In the genomic region with DNA sequence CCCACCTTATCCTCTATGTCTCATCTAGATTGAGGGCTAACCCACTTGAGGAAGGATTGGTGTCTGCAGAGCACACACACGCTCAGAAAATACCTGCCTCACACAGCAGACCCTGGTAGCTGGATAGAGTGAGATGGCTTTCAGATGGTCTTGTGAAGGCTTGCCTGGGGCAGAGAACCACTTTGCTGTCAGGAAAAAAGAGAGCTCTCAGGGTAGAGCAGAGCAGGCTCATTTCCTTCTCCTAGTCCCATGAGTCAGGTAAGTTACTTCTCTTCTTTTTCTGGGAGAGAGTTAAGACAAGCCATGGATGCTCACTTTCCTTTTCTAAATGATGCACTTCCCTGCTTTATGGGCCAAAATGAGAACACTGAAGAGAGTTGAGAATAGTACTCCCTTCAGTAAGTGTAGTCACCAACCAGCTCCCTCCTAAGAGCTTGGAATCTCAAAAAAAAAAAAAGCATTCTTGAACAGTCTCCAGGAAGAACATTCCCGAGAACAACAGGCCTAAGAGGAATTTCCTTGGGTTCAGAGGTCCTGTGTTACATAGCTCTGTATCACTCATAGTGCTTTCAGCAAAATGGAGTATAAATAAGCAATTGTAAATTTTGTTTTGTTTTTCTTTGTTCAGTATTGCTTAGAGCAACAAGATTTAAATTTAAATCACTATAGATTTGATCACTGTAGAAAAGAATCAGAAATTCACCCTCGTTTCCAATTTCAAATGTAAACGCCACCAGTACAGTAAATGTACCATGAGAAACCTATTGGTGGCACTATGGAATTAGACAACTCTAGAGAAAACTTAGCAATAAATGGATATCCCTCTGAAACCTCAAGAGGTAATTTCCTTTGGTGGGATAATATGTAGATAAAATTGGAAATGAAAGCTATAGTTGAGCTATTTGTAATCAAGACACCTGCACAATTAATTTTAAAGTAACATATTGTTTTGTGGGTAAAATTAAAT, we compare ENCODE assay signal across 10 cellular contexts.
DNase-seq lines count a peak whose midpoint lies in the region; ATAC-seq, FAIRE-seq and TF ChIP-seq lines count a peak whose summit lies in the region.
"Had no signal": no experiment of that assay in that cellular context is flagged by ENCODE, and none has a peak within 500 bp of the region (broad histone marks: within the 10 kb centered on the region; RNA-seq: fewer than 3 reads in every experiment).

No MANE protein-coding gene starts in this region.

- H3K9ac ChIP-seq in K562 (ENCODE audit: insufficient read depth in 1 of 2, low read depth in 2 of 2, low read length in 2 of 2): no peak overlapping the region

- H3K79me2 ChIP-seq in K562 (ENCODE audit: control insufficient read depth, insufficient read depth, low read length): peaks cover 3% of the 10 kb centered on the region; the same call in 1 of the 3 replicates

- POLR2A ChIA-PET in K562 (lab: Yijun Ruan, JAX): no interaction called here

- H3K9me3 ChIP-seq in K562 (replicated peaks; ENCODE audit: control insufficient read depth, insufficient read depth, low read depth, low read length): no peaks in the 10 kb centered on the region

- ATAC-seq in K562: no peak
- no peak for ATAC-seq in stimulated activated naive CD8-positive, alpha-beta T cell treated with anti-CD3 and anti-CD28 coated beads, Interleukin-15, Interleukin-2, amounts not matched to agents 100 U/mL and 50 U/mL, for 24 hours

- 4% methylated on average over 4 of the region's 4 CpGs for WGBS in K562 (ENCODE audit: insufficient coverage, low coverage, missing lambda C conversion rate)

- H3K36me3 ChIP-seq in K562 (ENCODE audit: control insufficient read depth, insufficient read depth, low read length): no peaks in the 10 kb centered on the region

- H3K9me1 ChIP-seq in K562 (ENCODE audit: control insufficient read depth, insufficient read depth, low read length): no peaks in the 10 kb centered on the region

- no peak overlapping the region for H2AFZ ChIP-seq in K562 (ENCODE audit: low read depth, low read length)

- peak; percentile 32 to 65; a peak in 3 of 4 replicates for TF ChIP-seq RAD21 in K562 (CRISPR knock-in tag; conservative IDR thresholded peaks at IDR 0.05 in 1 of 2, IDR thresholded peaks at IDR 0.05 in 1 of 2)

- peaks cover 0 to 7% of the 10 kb centered on the region in 2 experiments; a peak in 2 of 5 replicates for H3K4me1 ChIP-seq in K562 (replicated peaks in 1 of 2; ENCODE audit: control insufficient read depth in 2 of 2, insufficient read depth in 2 of 2, low read length in 2 of 2)

- DNase-seq in DMS53 (lab: John Stamatoyannopoulos, UW) (peak; percentile 3), DMS53 treated with DMSO at 0.1 percent for 48 hours (lab: John Stamatoyannopoulos, UW; ENCODE audit: unreplicated experiment) (no peak), K562 (ENCODE audit: extremely low read depth in 1 of 4, low spot score in 3 of 4) (no peak), iPS-NIHi11 (ENCODE audit: low spot score) (peak; percentile 11), superior temporal gyrus (ENCODE audit: extremely low spot score) (peak; percentile 48), NCI-H2196 (lab: John Stamatoyannopoulos, UW; ENCODE audit: unreplicated experiment) (no peak)
- no peak for DNase-seq in activated naive CD4-positive, alpha-beta T cell treated with anti-CD3 and anti-CD28 coated beads, Interleukin-2, amount 50 U/mL, for 16 hours
- DNase-seq in stimulated activated naive CD8-positive, alpha-beta T cell treated with anti-CD3 and anti-CD28 coated beads, Interleukin-15, Interleukin-2, amounts not matched to agents 100 U/mL and 50 U/mL, for 24 hours: no peak

- intact Hi-C loops in K562 (cut with micrococcal nuclease): loop anchor here (2.0 to 10.0 kb wide), 3 partner anchors 97 to 980 kb away; a partner anchor contains a TSS

- no peak overlapping the region for H3K4me2 ChIP-seq in K562 (ENCODE audit: insufficient read depth, low read length)

- no TSS peak for BruUV-seq in K562 (replicated peaks; lab: Mats Ljungman, UMichigan)

- TF ChIP-seq POLR2A in K562 (conservative IDR thresholded peaks at IDR 0.05): no peak

- no peak for FAIRE-seq in K562 (lab: Jason Lieb, UNC)
- FAIRE-seq: A204.1, colon had no signal

- no peaks in the 10 kb centered on the region for H3K27me3 ChIP-seq in K562 (ENCODE audit: control insufficient read depth in 2 of 2, insufficient read depth in 2 of 2, low read length in 2 of 2)

- H3K4me3 ChIP-seq in K562: no peak overlapping the region

- TF ChIP-seq CTCF in K562 (IDR thresholded peaks at IDR 0.05 in 2 of 3, conservative IDR thresholded peaks at IDR 0.05 in 1 of 3; ENCODE audit: insufficient read depth in 2 of 3, low read depth in 1 of 3, low read length in 3 of 3): peak in 1 of 3 experiments; percentile 41; a peak in 2 of 6 replicates

- in situ Hi-C loops in K562 (cut with MboI): loop anchor here (25.0 kb wide), 1 partner anchor 1035 kb away; no protein-coding TSS in a partner anchor

- H4K20me1 ChIP-seq in K562 (replicated peaks; ENCODE audit: control insufficient read depth, insufficient read depth, low read length): no peaks in the 10 kb centered on the region

- H3K27ac ChIP-seq in K562 (ENCODE audit: extremely low read depth, low read depth, low read length): no peak overlapping the region

- CTCF ChIA-PET in K562 (lab: Yijun Ruan, JAX; ENCODE audit: low intra/inter-chr PET ratio): no interaction called here

- no peak for TF ChIP-seq EP300 in K562 (IDR thresholded peaks at IDR 0.05; ENCODE audit: low read length)

TF ChIP-seq in K562, 482 proteins besides CTCF, POLR2A, EP300 and RAD21 (continues in another document):
- TF ChIP-seq, protein P1, sequence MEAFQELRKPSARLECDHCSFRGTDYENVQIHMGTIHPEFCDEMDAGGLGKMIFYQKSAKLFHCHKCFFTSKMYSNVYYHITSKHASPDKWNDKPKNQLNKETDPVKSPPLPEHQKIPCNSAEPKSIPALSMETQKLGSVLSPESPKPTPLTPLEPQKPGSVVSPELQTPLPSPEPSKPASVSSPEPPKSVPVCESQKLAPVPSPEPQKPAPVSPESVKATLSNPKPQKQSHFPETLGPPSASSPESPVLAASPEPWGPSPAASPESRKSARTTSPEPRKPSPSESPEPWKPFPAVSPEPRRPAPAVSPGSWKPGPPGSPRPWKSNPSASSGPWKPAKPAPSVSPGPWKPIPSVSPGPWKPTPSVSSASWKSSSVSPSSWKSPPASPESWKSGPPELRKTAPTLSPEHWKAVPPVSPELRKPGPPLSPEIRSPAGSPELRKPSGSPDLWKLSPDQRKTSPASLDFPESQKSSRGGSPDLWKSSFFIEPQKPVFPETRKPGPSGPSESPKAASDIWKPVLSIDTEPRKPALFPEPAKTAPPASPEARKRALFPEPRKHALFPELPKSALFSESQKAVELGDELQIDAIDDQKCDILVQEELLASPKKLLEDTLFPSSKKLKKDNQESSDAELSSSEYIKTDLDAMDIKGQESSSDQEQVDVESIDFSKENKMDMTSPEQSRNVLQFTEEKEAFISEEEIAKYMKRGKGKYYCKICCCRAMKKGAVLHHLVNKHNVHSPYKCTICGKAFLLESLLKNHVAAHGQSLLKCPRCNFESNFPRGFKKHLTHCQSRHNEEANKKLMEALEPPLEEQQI (IDR thresholded peaks at IDR 0.05): no peak
- no peak for TF ChIP-seq ZFP36 (IDR thresholded peaks at IDR 0.05; ENCODE audit: low read depth, low read length, partially characterized antibody)
- no peak for TF ChIP-seq ZNF121 (CRISPR knock-in tag; conservative IDR thresholded peaks at IDR 0.05)
- TF ChIP-seq PTTG1 (tag; IDR thresholded peaks at IDR 0.05; ENCODE audit: low read depth): no peak
- TF ChIP-seq, protein P2, sequence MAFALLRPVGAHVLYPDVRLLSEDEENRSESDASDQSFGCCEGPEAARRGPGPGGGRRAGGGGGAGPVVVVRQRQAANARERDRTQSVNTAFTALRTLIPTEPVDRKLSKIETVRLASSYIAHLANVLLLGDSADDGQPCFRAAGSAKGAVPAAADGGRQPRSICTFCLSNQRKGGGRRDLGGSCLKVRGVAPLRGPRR (CRISPR knock-in tag; IDR thresholded peaks at IDR 0.05): no peak
- TF ChIP-seq SRSF9 (IDR thresholded peaks at IDR 0.05; ENCODE audit: borderline replicate concordance, low read depth, low read length): no peak
- TF ChIP-seq, protein P3, sequence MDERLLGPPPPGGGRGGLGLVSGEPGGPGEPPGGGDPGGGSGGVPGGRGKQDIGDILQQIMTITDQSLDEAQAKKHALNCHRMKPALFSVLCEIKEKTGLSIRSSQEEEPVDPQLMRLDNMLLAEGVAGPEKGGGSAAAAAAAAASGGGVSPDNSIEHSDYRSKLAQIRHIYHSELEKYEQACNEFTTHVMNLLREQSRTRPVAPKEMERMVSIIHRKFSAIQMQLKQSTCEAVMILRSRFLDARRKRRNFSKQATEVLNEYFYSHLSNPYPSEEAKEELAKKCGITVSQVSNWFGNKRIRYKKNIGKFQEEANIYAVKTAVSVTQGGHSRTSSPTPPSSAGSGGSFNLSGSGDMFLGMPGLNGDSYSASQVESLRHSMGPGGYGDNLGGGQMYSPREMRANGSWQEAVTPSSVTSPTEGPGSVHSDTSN (CRISPR knock-in tag; IDR thresholded peaks at IDR 0.05; ENCODE audit: low read depth): no peak
- TF ChIP-seq, protein P3 (tag; conservative IDR thresholded peaks at IDR 0.05; ENCODE audit: low read depth): no peak
- no peak for TF ChIP-seq SREBF1 (IDR thresholded peaks at IDR 0.05; ENCODE audit: borderline replicate concordance, low read depth, low read length)
- no peak for TF ChIP-seq TFAM (CRISPR knock-in tag; conservative IDR thresholded peaks at IDR 0.05)
- no peak for TF ChIP-seq MAFF (IDR thresholded peaks at IDR 0.05; ENCODE audit: low read length)
- TF ChIP-seq BCOR (IDR thresholded peaks at IDR 0.05): no peak
- TF ChIP-seq, protein P4, sequence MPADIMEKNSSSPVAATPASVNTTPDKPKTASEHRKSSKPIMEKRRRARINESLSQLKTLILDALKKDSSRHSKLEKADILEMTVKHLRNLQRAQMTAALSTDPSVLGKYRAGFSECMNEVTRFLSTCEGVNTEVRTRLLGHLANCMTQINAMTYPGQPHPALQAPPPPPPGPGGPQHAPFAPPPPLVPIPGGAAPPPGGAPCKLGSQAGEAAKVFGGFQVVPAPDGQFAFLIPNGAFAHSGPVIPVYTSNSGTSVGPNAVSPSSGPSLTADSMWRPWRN (IDR thresholded peaks at IDR 0.05; ENCODE audit: low read depth): no peak

Comparison
In these comparisons a context has a peak if more than half of its experiments do, and no peak if none do; other contexts are left out.
1. DNase-seq: peak in DMS53 (single experiment), iPS-NIHi11 (single experiment) and superior temporal gyrus (single experiment); none in DMS53 treated with DMSO at 0.1 percent for 48 hours (single experiment), K562 (0 of 4), activated naive CD4-positive, alpha-beta T cell treated with anti-CD3 and anti-CD28 coated beads, Interleukin-2, amount 50 U/mL, for 16 hours (single experiment), NCI-H2196 (single experiment) and stimulated activated naive CD8-positive, alpha-beta T cell treated with anti-CD3 and anti-CD28 coated beads, Interleukin-15, Interleukin-2, amounts not matched to agents 100 U/mL and 50 U/mL, for 24 hours (single experiment).